ENCODE assay signal across 8 cellular contexts in the genomic region with DNA sequence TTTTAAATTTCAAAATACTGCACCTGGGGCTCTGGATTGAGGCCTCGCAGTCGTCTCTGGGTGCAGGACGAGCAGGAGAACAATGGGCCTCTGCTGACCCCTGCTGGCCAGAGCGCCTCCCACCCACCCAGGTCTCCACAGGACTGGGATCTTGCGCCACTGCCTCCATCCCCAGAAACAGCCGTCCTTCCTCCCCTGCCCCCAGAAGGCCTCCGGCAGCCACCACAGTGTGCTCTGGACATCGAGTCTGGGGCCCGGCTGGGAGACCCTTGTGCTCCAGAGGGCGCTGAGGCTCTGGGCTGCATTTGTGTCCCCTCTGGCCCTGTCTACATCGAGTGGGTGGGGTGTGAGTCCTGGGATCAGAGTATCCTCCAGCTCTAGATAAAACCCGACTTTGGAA. TPM values are rescaled to one million over a fixed set of nuclear protein-coding genes. Genes with fewer than 3 reads are reported as not detected.
A peak's percentile ranks its signal among the peaks of the same experiment; 100 is the strongest.
DNase-seq lines count a peak whose midpoint lies in the region; ATAC-seq and TF ChIP-seq lines count a peak whose summit lies in the region.

No MANE protein-coding gene starts in this region.

- peak; percentile 47 to 53 for DNase-seq in AML-193 (lab: John Stamatoyannopoulos, UW)
- peak; percentile 43 for DNase-seq in NCI-H2227 treated with DMSO at 0.1 percent for 48 hours (lab: John Stamatoyannopoulos, UW)
- peak; percentile 94 for DNase-seq in activated CD4-positive, alpha-beta T cell treated with anti-CD3 and anti-CD28 coated beads, Interleukin-2, amount 10 ng/mL, durations not matched to agents 24 days and 14 days
- peak; percentile 85 for DNase-seq in choroid plexus epithelial cell (ENCODE audit: low read depth)
- DNase-seq in stimulated activated CD4-positive, alpha-beta T cell treated with anti-CD3 and anti-CD28 coated beads, Interleukin-4, amount 100 ng/mL, for 48 hours (ENCODE audit: low read depth in 2 of 2) = peak; percentile 84 to 86

- peaks cover 5% of the 10 kb centered on the region for H3K27me3 Mint-ChIP-seq in activated CD4-positive, alpha-beta T cell treated with anti-CD3 and anti-CD28 coated beads, Interleukin-2, amount 10 ng/mL, durations not matched to agents 24 days and 14 days

- H3K4me3 Mint-ChIP-seq in activated CD4-positive, alpha-beta T cell treated with anti-CD3 and anti-CD28 coated beads, Interleukin-2, amount 10 ng/mL, durations not matched to agents 24 days and 14 days = no peak overlapping the region

- peak; percentile 92 for TF ChIP-seq CTCF in choroid plexus epithelial cell (conservative IDR thresholded peaks at IDR 0.05; ENCODE audit: low read depth, low read length)
- TF ChIP-seq CTCF in liver (IDR thresholded peaks at IDR 0.05; ENCODE audit: low read depth, low read length, missing input control) = peak; percentile 89

- H3K9me3 ChIP-seq in liver (ENCODE audit: control insufficient read depth in 4 of 4, low read length in 3 of 4) = no peaks in the 10 kb centered on the region

- intact Hi-C loops in activated CD4-positive, alpha-beta T cell treated with anti-CD3 and anti-CD28 coated beads, Interleukin-2, amount 10 ng/mL, durations not matched to agents 24 days and 14 days (cut with micrococcal nuclease) = loop anchor here (1.0 to 5.0 kb wide), 4 partner anchors 109 to 331 kb away; a partner anchor contains a TSS

- H3K9ac ChIP-seq in liver (ENCODE audit: low read depth in 1 of 2, low read length in 2 of 2) = no peak overlapping the region

- H3K9me3 Mint-ChIP-seq in activated CD4-positive, alpha-beta T cell treated with anti-CD3 and anti-CD28 coated beads, Interleukin-2, amount 10 ng/mL, durations not matched to agents 24 days and 14 days = no peaks in the 10 kb centered on the region

- H3K4me3 ChIP-seq in choroid plexus epithelial cell (ENCODE audit: low read depth, low read length) (no peak overlapping the region), liver (ENCODE audit: low read depth in 1 of 3, low read length in 3 of 3) (no peak overlapping the region)

- H3K27ac ChIP-seq in liver (ENCODE audit: low read depth in 1 of 2, low read length in 2 of 2) = no peak overlapping the region

- H3K36me3 ChIP-seq in liver (ENCODE audit: control insufficient read depth in 4 of 4, insufficient read depth in 3 of 4, low read depth in 1 of 4, low read length in 3 of 4) = no peaks in the 10 kb centered on the region

- peaks cover 3% of the 10 kb centered on the region for H3K4me1 Mint-ChIP-seq in activated CD4-positive, alpha-beta T cell treated with anti-CD3 and anti-CD28 coated beads, Interleukin-2, amount 10 ng/mL, durations not matched to agents 24 days and 14 days

- no peaks in the 10 kb centered on the region for H3K4me1 ChIP-seq in liver (ENCODE audit: control insufficient read depth in 4 of 4, insufficient read depth in 4 of 4, low read length in 3 of 4)

- no peaks in the 10 kb centered on the region for H3K36me3 Mint-ChIP-seq in activated CD4-positive, alpha-beta T cell treated with anti-CD3 and anti-CD28 coated beads, Interleukin-2, amount 10 ng/mL, durations not matched to agents 24 days and 14 days (ENCODE audit: low read depth)

- no peaks in the 10 kb centered on the region for H3K27me3 ChIP-seq in liver (ENCODE audit: control insufficient read depth in 4 of 4, insufficient read depth in 4 of 4, low read length in 3 of 4)

- 13% methylated on average over 12 of the region's 12 CpGs for WGBS in liver

- TF ChIP-seq RAD21 in liver (IDR thresholded peaks at IDR 0.05) = peak; percentile 88 to 91

- no peak overlapping the region for H3K27ac Mint-ChIP-seq in activated CD4-positive, alpha-beta T cell treated with anti-CD3 and anti-CD28 coated beads, Interleukin-2, amount 10 ng/mL, durations not matched to agents 24 days and 14 days

- ATAC-seq in GM21619 (IDR thresholded peaks at IDR 0.05; ENCODE audit: unreplicated experiment) (peak; percentile 48), GM18519 (IDR thresholded peaks at IDR 0.05; ENCODE audit: low FRiP score, unreplicated experiment) (no peak)

TF ChIP-seq in liver, 16 proteins besides CTCF, POLR2A, EP300 and RAD21:
- TF ChIP-seq GABPA (IDR thresholded peaks at IDR 0.05 in 1 of 2, conservative IDR thresholded peaks at IDR 0.05 in 1 of 2) (no peak), YY1 (IDR thresholded peaks at IDR 0.05) (no peak), TAF1 (conservative IDR thresholded peaks at IDR 0.05) (no peak), NR2F2 (IDR thresholded peaks at IDR 0.05) (no peak), FOXA1 (IDR thresholded peaks at IDR 0.05) (no peak), JUND (IDR thresholded peaks at IDR 0.05) (no peak), SP1 (IDR thresholded peaks at IDR 0.05) (no peak), HNF4G (IDR thresholded peaks at IDR 0.05) (no peak)
- TF ChIP-seq, protein P1, sequence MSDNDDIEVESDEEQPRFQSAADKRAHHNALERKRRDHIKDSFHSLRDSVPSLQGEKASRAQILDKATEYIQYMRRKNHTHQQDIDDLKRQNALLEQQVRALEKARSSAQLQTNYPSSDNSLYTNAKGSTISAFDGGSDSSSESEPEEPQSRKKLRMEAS (IDR thresholded peaks at IDR 0.05) = no peak
- TF ChIP-seq, protein P2, sequence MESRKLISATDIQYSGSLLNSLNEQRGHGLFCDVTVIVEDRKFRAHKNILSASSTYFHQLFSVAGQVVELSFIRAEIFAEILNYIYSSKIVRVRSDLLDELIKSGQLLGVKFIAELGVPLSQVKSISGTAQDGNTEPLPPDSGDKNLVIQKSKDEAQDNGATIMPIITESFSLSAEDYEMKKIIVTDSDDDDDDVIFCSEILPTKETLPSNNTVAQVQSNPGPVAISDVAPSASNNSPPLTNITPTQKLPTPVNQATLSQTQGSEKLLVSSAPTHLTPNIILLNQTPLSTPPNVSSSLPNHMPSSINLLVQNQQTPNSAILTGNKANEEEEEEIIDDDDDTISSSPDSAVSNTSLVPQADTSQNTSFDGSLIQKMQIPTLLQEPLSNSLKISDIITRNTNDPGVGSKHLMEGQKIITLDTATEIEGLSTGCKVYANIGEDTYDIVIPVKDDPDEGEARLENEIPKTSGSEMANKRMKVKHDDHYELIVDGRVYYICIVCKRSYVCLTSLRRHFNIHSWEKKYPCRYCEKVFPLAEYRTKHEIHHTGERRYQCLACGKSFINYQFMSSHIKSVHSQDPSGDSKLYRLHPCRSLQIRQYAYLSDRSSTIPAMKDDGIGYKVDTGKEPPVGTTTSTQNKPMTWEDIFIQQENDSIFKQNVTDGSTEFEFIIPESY (IDR thresholded peaks at IDR 0.05) = no peak
- TF ChIP-seq, protein P3, sequence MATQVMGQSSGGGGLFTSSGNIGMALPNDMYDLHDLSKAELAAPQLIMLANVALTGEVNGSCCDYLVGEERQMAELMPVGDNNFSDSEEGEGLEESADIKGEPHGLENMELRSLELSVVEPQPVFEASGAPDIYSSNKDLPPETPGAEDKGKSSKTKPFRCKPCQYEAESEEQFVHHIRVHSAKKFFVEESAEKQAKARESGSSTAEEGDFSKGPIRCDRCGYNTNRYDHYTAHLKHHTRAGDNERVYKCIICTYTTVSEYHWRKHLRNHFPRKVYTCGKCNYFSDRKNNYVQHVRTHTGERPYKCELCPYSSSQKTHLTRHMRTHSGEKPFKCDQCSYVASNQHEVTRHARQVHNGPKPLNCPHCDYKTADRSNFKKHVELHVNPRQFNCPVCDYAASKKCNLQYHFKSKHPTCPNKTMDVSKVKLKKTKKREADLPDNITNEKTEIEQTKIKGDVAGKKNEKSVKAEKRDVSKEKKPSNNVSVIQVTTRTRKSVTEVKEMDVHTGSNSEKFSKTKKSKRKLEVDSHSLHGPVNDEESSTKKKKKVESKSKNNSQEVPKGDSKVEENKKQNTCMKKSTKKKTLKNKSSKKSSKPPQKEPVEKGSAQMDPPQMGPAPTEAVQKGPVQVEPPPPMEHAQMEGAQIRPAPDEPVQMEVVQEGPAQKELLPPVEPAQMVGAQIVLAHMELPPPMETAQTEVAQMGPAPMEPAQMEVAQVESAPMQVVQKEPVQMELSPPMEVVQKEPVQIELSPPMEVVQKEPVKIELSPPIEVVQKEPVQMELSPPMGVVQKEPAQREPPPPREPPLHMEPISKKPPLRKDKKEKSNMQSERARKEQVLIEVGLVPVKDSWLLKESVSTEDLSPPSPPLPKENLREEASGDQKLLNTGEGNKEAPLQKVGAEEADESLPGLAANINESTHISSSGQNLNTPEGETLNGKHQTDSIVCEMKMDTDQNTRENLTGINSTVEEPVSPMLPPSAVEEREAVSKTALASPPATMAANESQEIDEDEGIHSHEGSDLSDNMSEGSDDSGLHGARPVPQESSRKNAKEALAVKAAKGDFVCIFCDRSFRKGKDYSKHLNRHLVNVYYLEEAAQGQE (IDR thresholded peaks at IDR 0.05) = no peak
- TF ChIP-seq, protein P4, sequence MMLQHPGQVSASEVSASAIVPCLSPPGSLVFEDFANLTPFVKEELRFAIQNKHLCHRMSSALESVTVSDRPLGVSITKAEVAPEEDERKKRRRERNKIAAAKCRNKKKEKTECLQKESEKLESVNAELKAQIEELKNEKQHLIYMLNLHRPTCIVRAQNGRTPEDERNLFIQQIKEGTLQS (IDR thresholded peaks at IDR 0.05) = no peak

RNA-seq across cellular contexts. Expression of a gene that starts 6.7 kb away (rescaled TPM):
- not detected in 2 replicates for total RNA-seq in activated CD4-positive, alpha-beta T cell treated with anti-CD3 and anti-CD28 coated beads, Interleukin-2, amount 10 ng/mL, durations not matched to agents 24 days and 14 days
- 1 to 10 TPM in 1 of 2 donors, under 1 TPM in 1; under 0.01 to 3.8 TPM for total RNA-seq in liver
- polyA plus RNA-seq in liver = under 1 TPM; 0.06 to 0.24 TPM

RNA-seq across cellular contexts. Expression of a gene that starts 23.3 kb away (rescaled TPM):
- 74.1 and 75.9 TPM in 2 replicates for total RNA-seq in activated CD4-positive, alpha-beta T cell treated with anti-CD3 and anti-CD28 coated beads, Interleukin-2, amount 10 ng/mL, durations not matched to agents 24 days and 14 days
- 10 to 100 TPM in 1 of 2 donors, 1 to 10 TPM in 1; 2.9 to 79.0 TPM for total RNA-seq in liver
- polyA plus RNA-seq in liver = 1 to 10 TPM in 1 of 2 donors, under 1 TPM in 1; 0.93 to 1.1 TPM

RNA-seq across cellular contexts. Expression of a gene that starts 58.4 kb away (rescaled TPM):
- 57.6 and 62.2 TPM in 2 replicates for total RNA-seq in activated CD4-positive, alpha-beta T cell treated with anti-CD3 and anti-CD28 coated beads, Interleukin-2, amount 10 ng/mL, durations not matched to agents 24 days and 14 days
- total RNA-seq in liver = 10 to 100 TPM; 44.9 to 48.7 TPM
- 10 to 100 TPM; 33.4 to 35.5 TPM for polyA plus RNA-seq in liver

Comparison
In these comparisons a context has a peak if more than half of its experiments do, and no peak if none do; other contexts are left out.
1. DNase-seq: peak in every context shown above with its lines; median percentile 94 in activated CD4-positive, alpha-beta T cell treated with anti-CD3 and anti-CD28 coated beads, Interleukin-2, amount 10 ng/mL, durations not matched to agents 24 days and 14 days; 85 in choroid plexus epithelial cell; 85 in stimulated activated CD4-positive, alpha-beta T cell treated with anti-CD3 and anti-CD28 coated beads, Interleukin-4, amount 100 ng/mL, for 48 hours; 50 in AML-193; 43 in NCI-H2227 treated with DMSO at 0.1 percent for 48 hours.